ENCODE assay signal across 7 cellular contexts in the genomic region with DNA sequence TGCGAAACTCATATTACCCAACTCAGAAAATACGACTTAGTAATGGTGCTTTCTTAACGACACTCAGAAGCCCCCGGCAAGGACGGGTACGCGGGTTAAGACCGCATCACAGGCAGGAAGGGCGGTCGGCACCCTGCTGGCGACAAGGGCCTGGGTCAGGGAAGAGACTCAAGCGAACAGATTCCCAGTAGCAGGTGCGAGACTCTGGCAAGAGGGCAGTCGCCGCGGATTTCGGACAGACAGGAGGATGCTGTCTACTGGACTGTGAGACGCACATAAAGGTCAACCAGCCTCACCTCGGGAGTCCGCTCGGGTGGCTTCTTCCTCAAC. TPM values are rescaled to one million over a fixed set of nuclear protein-coding genes. Genes with fewer than 3 reads are reported as not detected.
DNase-seq lines count a peak whose midpoint lies in the region; ATAC-seq and TF ChIP-seq lines count a peak whose summit lies in the region.

No MANE protein-coding gene starts in this region.

- peak overlapping the region; percentile 97 for H3K4me3 Mint-ChIP-seq in memory B cell

- H3K9me3 Mint-ChIP-seq in memory B cell = no peaks in the 10 kb centered on the region

- H3K36me3 Mint-ChIP-seq in memory B cell = no peaks in the 10 kb centered on the region

- ATAC-seq in memory B cell (ENCODE audit: low read depth) = peak; percentile 25

- no peaks in the 10 kb centered on the region for H3K9me3 ChIP-seq in HAP-1
- no peaks in the 10 kb centered on the region for H3K9me3 ChIP-seq in duodenal mucosa (ENCODE audit: control insufficient read depth in 1 of 2, low read length in 2 of 2)

- DNase-seq in HAP-1 (ENCODE audit: low spot score in 2 of 2) = peak; percentile 52 to 80
- DNase-seq in M059J (ENCODE audit: low read depth) = peak; percentile 72
- peak in 1 of 2 donors; percentile 57 for DNase-seq in memory B cell (ENCODE audit: low spot score in 2 of 2)
- peak; percentile 22 to 26 for DNase-seq in stimulated activated CD8-positive, alpha-beta memory T cell treated with anti-CD3 and anti-CD28 coated beads, Interleukin-4, amount 100 ng/mL, for 4 hours (ENCODE audit: low read depth in 2 of 2, low spot score in 1 of 2)

- TF ChIP-seq CTCF in GM12872 (IDR thresholded peaks at IDR 0.05; ENCODE audit: insufficient read depth, low read depth, low read length) (peak; percentile 35; the same call in 2 of the 3 replicates), WI38 (IDR thresholded peaks at IDR 0.05; ENCODE audit: low read depth, low read length) (no peak)

- H3K4me1 ChIP-seq in HAP-1 (peaks cover 34% of the 10 kb centered on the region), duodenal mucosa (ENCODE audit: control insufficient read depth in 1 of 2, insufficient read depth in 2 of 2, low read length in 2 of 2) (peaks cover 12 to 43% of the 10 kb centered on the region in 2 donors)

- H3K27me3 Mint-ChIP-seq in memory B cell = no peaks in the 10 kb centered on the region

- H3K27ac Mint-ChIP-seq in memory B cell = peak overlapping the region; percentile 99

- H3K4me3 ChIP-seq in HAP-1 (peak overlapping the region; percentile 80), WI38 (ENCODE audit: low read depth, low read length) (peak overlapping the region; percentile 94), duodenal mucosa (ENCODE audit: low read depth in 1 of 2, low read length in 2 of 2) (peak overlapping the region; percentile 78 to 96)

- in situ Hi-C loops in HAP-1 (cut with MboI; ENCODE audit: low sequenced_read_pairs) = no loop called here

- H3K36me3 ChIP-seq in HAP-1 (replicated peaks) (no peaks in the 10 kb centered on the region), duodenal mucosa (ENCODE audit: control insufficient read depth in 1 of 2, insufficient read depth in 2 of 2, low read length in 2 of 2) (no peaks in the 10 kb centered on the region)

- H3K27me3 ChIP-seq in HAP-1 (ENCODE audit: low read depth) = no peaks in the 10 kb centered on the region
- no peaks in the 10 kb centered on the region for H3K27me3 ChIP-seq in duodenal mucosa (ENCODE audit: control insufficient read depth in 1 of 2, insufficient read depth in 2 of 2, low read length in 2 of 2)

- peaks cover 17% of the 10 kb centered on the region for H3K4me1 Mint-ChIP-seq in memory B cell

- H3K27ac ChIP-seq in duodenal mucosa (ENCODE audit: low read depth, low read length) = peak overlapping the region; percentile 94

- peak overlapping the region; percentile 72 to 95 for H3K9ac ChIP-seq in duodenal mucosa (ENCODE audit: low read depth in 1 of 2, low read length in 2 of 2)

RNA-seq across cellular contexts. Expression of a gene that starts 0.4 kb away (rescaled TPM):
- 5.3 and 8.6 TPM in 2 replicates for total RNA-seq in M059J (2014; rRNA removed; shearing (Covaris generic))
